Comparison of ENCODE assay signal across 9 cellular contexts in the genomic region with DNA sequence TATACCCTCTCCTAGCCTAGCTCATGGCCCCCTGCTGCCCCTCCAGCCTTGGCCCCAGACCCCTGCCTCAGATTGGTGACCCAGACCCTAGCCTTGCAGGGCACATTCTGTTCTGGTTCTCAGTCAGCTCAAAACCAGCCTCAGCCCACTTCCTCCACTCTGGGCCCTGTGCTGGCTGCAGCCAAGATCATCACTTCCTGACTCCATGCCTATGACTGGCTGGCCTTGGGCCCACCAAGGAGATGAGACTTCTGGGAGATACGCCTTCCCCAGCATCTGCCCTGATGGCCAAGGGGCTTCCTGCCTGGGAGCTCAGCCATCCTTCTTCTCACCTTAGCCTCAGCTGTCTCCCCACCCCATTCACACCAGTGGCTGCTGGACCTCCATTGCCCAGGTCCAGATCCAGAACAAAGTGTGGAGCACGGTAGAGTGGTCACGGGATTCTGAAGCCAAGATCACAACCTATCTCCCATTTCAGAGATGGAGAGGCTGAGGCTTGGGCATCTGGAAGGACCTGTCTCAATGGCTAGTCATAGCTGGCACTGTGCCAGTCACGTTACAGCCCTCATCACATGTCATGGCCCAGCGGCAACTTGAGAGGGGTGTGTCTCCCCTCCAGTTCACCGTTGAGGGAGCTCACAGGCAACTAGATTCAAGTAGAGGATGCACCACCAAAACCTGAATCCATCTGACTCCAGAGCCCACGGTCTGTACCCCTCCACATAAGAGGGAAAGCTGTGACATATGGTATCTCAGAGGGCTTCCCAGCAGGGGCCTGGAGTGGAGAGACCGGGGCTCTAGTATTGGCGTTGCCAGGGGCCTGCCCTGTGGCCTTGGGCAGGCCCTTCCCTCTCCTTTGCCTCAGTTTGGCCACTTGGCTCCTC. TPM values are rescaled to one million over a fixed set of nuclear protein-coding genes. Genes with fewer than 3 reads are reported as not detected.
A peak's percentile ranks its signal among the peaks of the same experiment; 100 is the strongest.
DNase-seq lines count a peak whose midpoint lies in the region; ATAC-seq and TF ChIP-seq lines count a peak whose summit lies in the region.
"Had no signal": no experiment of that assay in that cellular context is flagged by ENCODE, and none has a peak within 500 bp of the region (broad histone marks: within the 10 kb centered on the region; RNA-seq: fewer than 3 reads in every experiment).

No MANE protein-coding gene starts in this region.

- CTCF ChIA-PET in activated CD8-positive, alpha-beta T cell treated with anti-CD3 and anti-CD28 coated beads for 36 hours (lab: Charles Lee) = interaction anchor here (0.8 to 2.0 kb wide), 9 partner anchors 11 to 88 kb away, joined by 3 to 9 read pairs (median 5); partner anchors contain the start of gene GDPD5

- peaks cover 66% of the 10 kb centered on the region for H3K79me2 ChIP-seq in Karpas-422 (ENCODE audit: low read length)

- no peaks in the 10 kb centered on the region for H3K9me3 ChIP-seq in Karpas-422 (ENCODE audit: low read length)

- no peaks in the 10 kb centered on the region for H3K27me3 Mint-ChIP-seq in activated CD8-positive, alpha-beta T cell treated with anti-CD3 and anti-CD28 coated beads for 36 hours
- H3K27me3 Mint-ChIP-seq in immature natural killer cell (ENCODE audit: low read depth in 3 of 3) (peaks cover 0 to 2% (median 1%) of the 10 kb centered on the region in 3 donors), type B pancreatic cell (no peaks in the 10 kb centered on the region)

- peak overlapping the region; percentile 65 for H3K4me3 Mint-ChIP-seq in activated CD8-positive, alpha-beta T cell treated with anti-CD3 and anti-CD28 coated beads for 36 hours
- H3K4me3 Mint-ChIP-seq in immature natural killer cell (peak overlapping the region in 4 of 5 donors; percentile 65 to 78 (median 73)), type B pancreatic cell (no peak overlapping the region)

- no peaks in the 10 kb centered on the region for H3K27me3 ChIP-seq in Karpas-422 (ENCODE audit: low read length)
- H3K27me3 ChIP-seq: dorsolateral prefrontal cortex had no signal

- peak overlapping the region; percentile 36; the same call in 1 of the 2 replicates for H3K9ac ChIP-seq in Karpas-422 (ENCODE audit: low read length)

- no peak for TF ChIP-seq CTCF in activated CD8-positive, alpha-beta T cell treated with anti-CD3 and anti-CD28 coated beads for 36 hours (IDR thresholded peaks at IDR 0.05)
- no peak for TF ChIP-seq CTCF in type B pancreatic cell (conservative IDR thresholded peaks at IDR 0.05)

- ATAC-seq in activated CD8-positive, alpha-beta T cell treated with anti-CD3 and anti-CD28 coated beads for 36 hours = peak; percentile 86
- ATAC-seq in HG03095 (IDR thresholded peaks at IDR 0.05; ENCODE audit: unreplicated experiment) (no peak), HG02610 (IDR thresholded peaks at IDR 0.05; ENCODE audit: unreplicated experiment) (no peak)

- intact Hi-C loops in activated CD8-positive, alpha-beta T cell treated with anti-CD3 and anti-CD28 coated beads for 36 hours (cut with micrococcal nuclease) = no loop called here

- peaks cover 25% of the 10 kb centered on the region for H3K36me3 ChIP-seq in Karpas-422 (ENCODE audit: insufficient read depth, low read length)

- no peaks in the 10 kb centered on the region for H3K9me2 ChIP-seq in Karpas-422 (replicated peaks; ENCODE audit: insufficient read depth, low read length)

- DNase-seq in DMS 273 (lab: John Stamatoyannopoulos, UW; ENCODE audit: unreplicated experiment) (peak; percentile 78), Karpas-422 (peak; percentile 69), immature natural killer cell (peak in 1 of 3 donors; percentile 44), type B pancreatic cell (ENCODE audit: extremely low spot score, unreplicated experiment) (peak; percentile 65), NCI-H774 (lab: John Stamatoyannopoulos, UW) (no peak)
- peak; percentile 41 for DNase-seq in activated CD8-positive, alpha-beta T cell treated with anti-CD3 and anti-CD28 coated beads for 36 hours

- POLR2A ChIA-PET in activated CD8-positive, alpha-beta T cell treated with anti-CD3 and anti-CD28 coated beads for 36 hours (lab: Charles Lee) = interaction anchor here (0.6 to 1.9 kb wide), 5 partner anchors 15 to 120 kb away, joined by 3 to 6 read pairs (median 3); no protein-coding TSS in a partner anchor

- peaks cover 17% of the 10 kb centered on the region for H3K4me1 Mint-ChIP-seq in activated CD8-positive, alpha-beta T cell treated with anti-CD3 and anti-CD28 coated beads for 36 hours (ENCODE audit: low read depth)
- H3K4me1 Mint-ChIP-seq in immature natural killer cell (peaks cover 13 to 16% of the 10 kb centered on the region in 2 donors), type B pancreatic cell (ENCODE audit: unreplicated experiment) (peaks cover 50% of the 10 kb centered on the region)

- H3K4me1 ChIP-seq in Karpas-422 (ENCODE audit: low read length) = peaks cover 100% of the 10 kb centered on the region

- peak overlapping the region; percentile 91 for H3K27ac Mint-ChIP-seq in activated CD8-positive, alpha-beta T cell treated with anti-CD3 and anti-CD28 coated beads for 36 hours
- H3K27ac Mint-ChIP-seq in immature natural killer cell = peak overlapping the region; percentile 59 to 86 (median 73)
- H3K27ac Mint-ChIP-seq in type B pancreatic cell = peak overlapping the region; percentile 56

- H3K4me3 ChIP-seq in Karpas-422 (ENCODE audit: low read length) = no peak overlapping the region

- H3K36me3 Mint-ChIP-seq in activated CD8-positive, alpha-beta T cell treated with anti-CD3 and anti-CD28 coated beads for 36 hours (ENCODE audit: low read depth) = no peaks in the 10 kb centered on the region
- H3K36me3 Mint-ChIP-seq in immature natural killer cell = peaks cover 0 to 8% (median 0%) of the 10 kb centered on the region in 3 donors
- H3K36me3 Mint-ChIP-seq in type B pancreatic cell = no peaks in the 10 kb centered on the region

- peak overlapping the region; percentile 27 for H3K4me2 ChIP-seq in Karpas-422 (ENCODE audit: low read depth, low read length, poor library complexity, severe bottlenecking)

- H3K9me3 Mint-ChIP-seq in activated CD8-positive, alpha-beta T cell treated with anti-CD3 and anti-CD28 coated beads for 36 hours = no peaks in the 10 kb centered on the region
- no peaks in the 10 kb centered on the region for H3K9me3 Mint-ChIP-seq in immature natural killer cell
- H3K9me3 Mint-ChIP-seq in type B pancreatic cell = no peaks in the 10 kb centered on the region

- no peaks in the 10 kb centered on the region for H4K20me1 ChIP-seq in Karpas-422 (ENCODE audit: insufficient read depth, low read depth, low read length)

- H3K27ac ChIP-seq in Karpas-422 (ENCODE audit: low read length) = peak overlapping the region; percentile 93

- no peak overlapping the region for H2AFZ ChIP-seq in Karpas-422 (ENCODE audit: low read length)

RNA-seq across cellular contexts. Expression of gene KLHL35, which starts 43.0 kb away (rescaled TPM):
- total RNA-seq in Karpas-422 (2014; rRNA removed; shearing (Covaris generic); ENCODE audit: low replicate concordance) = 1.3 and 8.5 TPM in 2 replicates
- total RNA-seq in activated CD8-positive, alpha-beta T cell treated with anti-CD3 and anti-CD28 coated beads for 36 hours = under 1 TPM; 0.16 to 0.77 TPM
- 1 to 10 TPM in 1 of 3 donors, under 1 TPM in 1, not detected in 1; 0.41 to 1.6 TPM for polyA plus RNA-seq in immature natural killer cell
- total RNA-seq in type B pancreatic cell (ENCODE audit: low replicate concordance) = 0.67 and 1.6 TPM in 2 replicates

RNA-seq across cellular contexts. Expression of gene GDPD5, which starts 49.7 kb away (rescaled TPM):
- total RNA-seq in Karpas-422 (2014; rRNA removed; shearing (Covaris generic); ENCODE audit: low replicate concordance) = 137 and 237 TPM in 2 replicates
- 10 to 100 TPM in 1 of 2 experiments, 1 to 10 TPM in 1; 7.8 to 11.0 TPM for total RNA-seq in activated CD8-positive, alpha-beta T cell treated with anti-CD3 and anti-CD28 coated beads for 36 hours
- 1 to 10 TPM; 1.8 to 9.2 (median 4.1) TPM for polyA plus RNA-seq in immature natural killer cell
- 7.5 and 11.3 TPM in 2 replicates for total RNA-seq in type B pancreatic cell (ENCODE audit: low replicate concordance)

Comparison
In these comparisons a context has a peak if more than half of its experiments do, and no peak if none do; other contexts are left out.
1. RNA of gene GDPD5, which starts 49.7 kb away (total RNA-seq): 137 to 237 TPM in Karpas-422; 7.5 to 11.3 TPM in type B pancreatic cell and 7.8 to 11.0 TPM in activated CD8-positive, alpha-beta T cell treated with anti-CD3 and anti-CD28 coated beads for 36 hours; every median in the first group is over 10 times any median in the second.
2. Peak in every context shown above with its lines, with median percentiles within 50 percentile points of each other: H3K27ac Mint-ChIP-seq.